In the genomic region with DNA sequence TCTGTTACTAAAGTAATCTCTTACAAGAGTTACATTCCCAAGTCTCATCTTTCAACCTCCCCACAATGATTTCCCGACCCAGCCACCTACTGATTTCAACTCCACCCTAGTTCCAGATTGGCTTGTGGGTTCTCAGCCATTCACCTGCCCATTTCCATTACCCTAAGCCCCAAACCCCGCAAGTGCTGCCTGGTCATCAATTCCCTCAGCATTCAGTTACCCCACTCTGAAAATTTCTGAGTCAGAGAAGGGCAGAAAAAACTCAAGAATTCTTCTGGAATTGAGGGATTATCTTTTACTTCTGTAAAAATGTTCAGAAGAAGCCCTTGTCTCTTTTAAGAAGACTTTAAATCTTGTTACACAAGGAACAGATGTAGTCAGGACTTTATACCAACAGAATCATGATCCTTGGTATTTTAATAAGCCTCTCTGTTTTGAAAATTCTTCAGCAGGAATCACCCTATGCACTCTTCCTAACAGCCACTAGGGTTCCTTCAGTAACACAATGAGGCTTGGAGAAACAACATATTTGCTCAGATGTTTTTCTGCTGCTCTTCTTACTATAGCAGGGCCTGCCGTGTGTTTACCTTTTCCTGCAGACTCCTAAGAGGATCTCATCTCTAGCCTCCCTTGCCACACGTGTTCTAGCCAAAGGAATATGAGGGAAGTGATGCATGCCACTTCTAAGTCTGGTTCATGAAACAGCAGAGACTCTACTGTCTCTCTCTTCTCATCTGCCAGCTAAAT, we compare ENCODE assay signal across 15 cellular contexts. TPM values are rescaled to one million over a fixed set of nuclear protein-coding genes. Genes with fewer than 3 reads are reported as not detected.
DNase-seq lines count a peak whose midpoint lies in the region; TF ChIP-seq lines count a peak whose summit lies in the region.
"Had no signal": no experiment of that assay in that cellular context is flagged by ENCODE, and none has a peak within 500 bp of the region (broad histone marks: within the 10 kb centered on the region; RNA-seq: fewer than 3 reads in every experiment).

No MANE protein-coding gene starts in this region.

- in situ Hi-C loops in SK-MEL-5 (cut with HindIII; ENCODE audit: low pct_unique_long_range_greater_than_20kb, low sequenced_read_pairs), result no loop called here

- H3K27ac ChIP-seq in substantia nigra (ENCODE audit: low read depth, low read length, poor library complexity, severe bottlenecking), result no peak overlapping the region
- H3K27ac ChIP-seq: KMS-11 had no signal

- H3K4me2 ChIP-seq in skeletal muscle satellite cell (ENCODE audit: low read length), result peak overlapping the region; percentile 19
- H3K4me2 ChIP-seq: KMS-11 had no signal

- peaks cover 41% of the 10 kb centered on the region for H3K4me1 ChIP-seq in skeletal muscle satellite cell (ENCODE audit: control insufficient read depth, insufficient read depth, low read length)

- H3K36me3 ChIP-seq in skeletal muscle satellite cell (ENCODE audit: insufficient read depth, low read length), result no peaks in the 10 kb centered on the region

- no peaks in the 10 kb centered on the region for H3K27me3 ChIP-seq in skeletal muscle satellite cell (ENCODE audit: control insufficient read depth, insufficient read depth, low read length)

- H3K4me3 ChIP-seq in fibroblast of pulmonary artery (replicated peaks; ENCODE audit: low read depth, low read length), result no peak overlapping the region
- no peak overlapping the region for H3K4me3 ChIP-seq in skeletal muscle satellite cell (ENCODE audit: low read length)

- peak; percentile 47 for DNase-seq in NCI-H82 (lab: John Stamatoyannopoulos, UW)
- no peak for DNase-seq in NCI-H82 treated with DMSO at 0.1 percent for 48 hours (lab: John Stamatoyannopoulos, UW; ENCODE audit: unreplicated experiment)
- peak; percentile 4 for DNase-seq in SK-MEL-5 (ENCODE audit: low read depth, low spot score)
- DNase-seq in fibroblast of pulmonary artery (ENCODE audit: low read depth), result peak; percentile 32
- DNase-seq in NCI-H2227 treated with DMSO at 0.1 percent for 48 hours (lab: John Stamatoyannopoulos, UW), result no peak
- no peak for DNase-seq in substantia nigra (lab: John Stamatoyannopoulos, UW)
- no peak for DNase-seq in amniotic stem cell (lab: John Stamatoyannopoulos, UW)
- DNase-seq: activated CD4-positive, alpha-beta T cell treated with anti-CD3 and anti-CD28 coated beads for 1 hour; natural killer cell; NCI-H345; SHP77; stimulated activated naive B cell treated with anti-CD40 and anti-IgM and Interleukin-4, amounts not matched to agents 10 μg/mL and 1 μg/mL and 100 μg/mL, for 72 hours had no signal

- no peaks in the 10 kb centered on the region for H3K9me3 ChIP-seq in skeletal muscle satellite cell (replicated peaks; ENCODE audit: low read length)

- peak; percentile 51 for TF ChIP-seq CTCF in fibroblast of pulmonary artery (IDR thresholded peaks at IDR 0.05; ENCODE audit: low read length, missing control alignments)

- H3K9ac ChIP-seq in skeletal muscle satellite cell (ENCODE audit: low read depth, low read length), result peak overlapping the region; percentile 49
- H3K9ac ChIP-seq: KMS-11 had no signal

RNA-seq across cellular contexts. Expression of a gene that starts 29.2 kb away (rescaled TPM):
- not detected in 2 replicates for total RNA-seq in SK-MEL-5 (2014; rRNA removed; shearing (Covaris generic))
- polyA plus RNA-seq in SK-MEL-5 (2015; cell fraction: cytosol; rRNA removed), result not detected in 2 replicates
- polyA plus RNA-seq in SK-MEL-5 (2015; cell fraction: nucleus; rRNA removed), result not detected in 2 replicates
- total RNA-seq in skeletal muscle satellite cell (2012; rRNA removed), result 150 and 163 TPM in 2 replicates
- total RNA-seq: activated T-helper 2 cell treated with anti-CD3 and anti-CD28 coated beads, Interferon-gamma antibody, Interleukin-2, Interleukin-4, amounts not matched to agents 10 μg/mL and 5 μg/mL and 100 μg/mL, durations not matched to agents 14 hours and 24 hours and 36 hours; natural killer cell had no signal

Comparison
In these comparisons a context has a peak if more than half of its experiments do, and no peak if none do; other contexts are left out.
1. DNase-seq: peak in NCI-H82 (single experiment), SK-MEL-5 (single experiment) and fibroblast of pulmonary artery (single experiment); none in NCI-H82 treated with DMSO at 0.1 percent for 48 hours (single experiment), NCI-H2227 treated with DMSO at 0.1 percent for 48 hours (single experiment), substantia nigra (0 of 49) and amniotic stem cell (single experiment).